In genomic region chr9:98136489-98136888, GRCh38 we compare ENCODE assay signal across 1 cellular context.
A peak's percentile ranks its signal among the peaks of the same experiment; 100 is the strongest.
TF ChIP-seq lines count a peak whose summit lies in the region.

No MANE protein-coding gene starts in this region.

TF ChIP-seq in K562, 482 proteins besides CTCF, POLR2A, EP300 and RAD21:
- peak; percentile 70 for TF ChIP-seq ZFP36 (IDR thresholded peaks at IDR 0.05; ENCODE audit: low read depth, low read length, partially characterized antibody)
- no peak for TF ChIP-seq ZNF395 (CRISPR knock-in tag; IDR thresholded peaks at IDR 0.05)
- TF ChIP-seq CCNT2 (IDR thresholded peaks at IDR 0.05; ENCODE audit: borderline replicate concordance, extremely low read depth, insufficient read length, low read depth, low read length): no peak
- no peak for TF ChIP-seq C11orf30 (IDR thresholded peaks at IDR 0.05; ENCODE audit: low read depth)
- no peak for TF ChIP-seq MITF (IDR thresholded peaks at IDR 0.05)
- TF ChIP-seq KDM1A (IDR thresholded peaks at IDR 0.05): no peak
- TF ChIP-seq FUS (optimal IDR thresholded peaks at IDR 0.05; ENCODE audit: low read depth, low read length): no peak
- TF ChIP-seq XRCC3 (IDR thresholded peaks at IDR 0.05): no peak
- TF ChIP-seq SMARCA4 (IDR thresholded peaks at IDR 0.05): no peak
- no peak for TF ChIP-seq BRF2 (IDR thresholded peaks at IDR 0.05; ENCODE audit: borderline replicate concordance, insufficient read depth, insufficient read length)
- no peak for TF ChIP-seq KAT2B (IDR thresholded peaks at IDR 0.05; ENCODE audit: low read depth, low read length)
- peak; percentile 58 for TF ChIP-seq BCOR (IDR thresholded peaks at IDR 0.05)
- TF ChIP-seq DDX20 (tag; IDR thresholded peaks at IDR 0.05; ENCODE audit: low read depth): no peak
- peak; percentile 85 for TF ChIP-seq RBM25 (IDR thresholded peaks at IDR 0.05; ENCODE audit: low read depth, low read length, severe bottlenecking)
